ENCODE assay signal across 1 cellular context in genomic region chrX:149497054-149497453, GRCh38.
TF ChIP-seq lines count a peak whose summit lies in the region.

No MANE protein-coding gene starts in this region.

TF ChIP-seq in A549, 52 proteins besides CTCF, POLR2A, EP300 and RAD21 (continued from another document):
- TF ChIP-seq HMGXB4 (CRISPR knock-in tag; IDR thresholded peaks at IDR 0.05; ENCODE audit: borderline replicate concordance) (no peak), BHLHE40 (IDR thresholded peaks at IDR 0.05; ENCODE audit: low read depth, low read length) (no peak), PBX3 (IDR thresholded peaks at IDR 0.05) (no peak), SREBF2 (IDR thresholded peaks at IDR 0.05) (no peak)
